Comparison of ENCODE assay signal across 8 cellular contexts in the genomic region with DNA sequence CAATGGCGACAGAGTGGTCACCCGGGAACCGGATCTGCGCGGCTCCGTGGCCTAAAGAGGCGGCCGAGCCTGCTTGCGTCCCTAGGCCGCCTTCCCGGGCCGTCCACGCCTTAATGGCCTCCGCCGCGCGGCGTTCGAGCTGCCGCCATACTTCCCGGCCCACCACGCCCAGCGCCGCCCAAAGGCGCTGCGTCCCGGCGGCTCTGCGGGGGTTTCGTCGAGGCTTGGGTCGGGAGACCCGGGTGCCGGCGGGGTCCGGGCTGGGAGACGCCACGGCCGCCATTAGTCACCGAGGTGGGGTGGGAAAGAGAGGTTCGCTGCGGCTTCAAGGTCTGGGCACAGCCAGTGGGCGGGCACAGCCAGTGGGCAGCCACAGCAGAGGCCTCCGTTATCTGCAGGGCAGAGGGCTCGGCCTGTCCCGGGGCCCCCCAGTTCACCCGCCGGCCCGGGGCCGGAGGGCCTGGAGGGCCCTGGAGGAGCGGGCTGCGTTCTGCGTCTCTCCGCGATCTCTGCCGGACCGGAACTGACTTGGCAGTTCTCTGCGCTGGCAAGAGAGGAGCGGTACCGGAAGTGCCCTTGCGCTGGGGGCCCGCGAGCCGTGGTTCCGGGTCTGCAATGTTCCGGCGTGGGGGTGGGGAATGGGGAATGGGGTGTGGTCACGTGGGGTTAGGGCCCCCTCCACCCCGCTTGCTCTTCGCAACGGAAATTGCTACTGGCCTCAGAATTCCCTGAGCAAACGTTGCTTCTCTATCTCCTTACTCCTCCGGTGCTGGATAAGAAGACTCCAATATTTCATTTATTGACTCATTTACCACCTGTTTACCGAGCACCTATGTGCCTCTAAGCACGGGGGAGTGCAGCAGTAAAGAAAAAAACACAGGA.
DNase-seq lines count a peak whose midpoint lies in the region; ATAC-seq and TF ChIP-seq lines count a peak whose summit lies in the region.

No MANE protein-coding gene starts in this region.

- H3K4me1 Mint-ChIP-seq in HFFc6 (ENCODE audit: low read depth) = peaks cover 59% of the 10 kb centered on the region

- ATAC-seq in activated naive CD4-positive, alpha-beta T cell treated with anti-CD3 and anti-CD28 coated beads, Interleukin-2, amount 50 U/mL, for 72 hours = peak; percentile 96 to 98

- no peaks in the 10 kb centered on the region; the same call in 1 of the 2 replicates for H3K27me3 ChIP-seq in SK-N-SH (ENCODE audit: insufficient read depth)
- H3K27me3 ChIP-seq in osteoblast (ENCODE audit: insufficient read depth, low read length) = peaks cover 6% of the 10 kb centered on the region
- H3K27me3 ChIP-seq in testis = no peaks in the 10 kb centered on the region

- WGBS in SK-N-SH (ENCODE audit: low lambda C conversion rate) = 5% methylated on average over 20 of the region's 75 CpGs
- 1% methylated on average over 25 to 74 of the region's 75 CpGs for WGBS in testis, 2 donors

- H3F3A ChIP-seq in SK-N-SH (replicated peaks; ENCODE audit: insufficient read depth) = peaks cover 7% of the 10 kb centered on the region

- H2AFZ ChIP-seq in SK-N-SH (ENCODE audit: low read depth) (peak overlapping the region; percentile 100), osteoblast (ENCODE audit: low read length) (peak overlapping the region; percentile 92)

- H3K9me2 ChIP-seq in SK-N-SH = no peaks in the 10 kb centered on the region

- peaks cover 33% of the 10 kb centered on the region for H3K36me3 Mint-ChIP-seq in HFFc6 (ENCODE audit: low read depth)
- H3K36me3 Mint-ChIP-seq in activated naive CD4-positive, alpha-beta T cell treated with anti-CD3 and anti-CD28 coated beads, Interleukin-2, amount 50 U/mL, for 72 hours = peaks cover 24 to 34% of the 10 kb centered on the region in 2 donors

- H3K9ac ChIP-seq in SK-N-SH = peak overlapping the region; percentile 100

- peak; percentile 69 for TF ChIP-seq POLR2A in testis (IDR thresholded peaks at IDR 0.05)

- no peak; a peak in 1 of 4 replicates for TF ChIP-seq EP300 in SK-N-SH (IDR thresholded peaks at IDR 0.05; ENCODE audit: borderline replicate concordance in 1 of 2, low read depth in 1 of 2, low read length in 1 of 2)

- POLR2A ChIA-PET in SK-N-SH (lab: Yijun Ruan, JAX) = interaction anchor here (1.0 to 1.5 kb wide), 2 partner anchors 14 to 309 kb away, joined by 3 to 6 read pairs; partner anchors contain the start of gene RBM39

- intact Hi-C loops in head of caudate nucleus (cut with DNase I) (loop anchor here (10.0 kb wide), 1 partner anchor 104 kb away; the partner anchor contains the start of gene EPB41L1), testis (cut with DNase I; ENCODE audit: low total_unique reads) (no loop called here)

- CTCF ChIA-PET in SK-N-SH (lab: Yijun Ruan, JAX) = interaction anchor here (1.8 kb wide), 1 partner anchor 58 kb away, joined by 5 read pairs; no protein-coding TSS in a partner anchor

- H3K27ac ChIP-seq in SK-N-SH (ENCODE audit: low read depth in 2 of 2, low read length in 1 of 2) = peak overlapping the region; percentile 90
- H3K27ac ChIP-seq in osteoblast (ENCODE audit: low read depth, low read length) = peak overlapping the region; percentile 94
- peak overlapping the region; percentile 98 to 99 for H3K27ac ChIP-seq in testis

- TF ChIP-seq RAD21 in SK-N-SH (IDR thresholded peaks at IDR 0.05; ENCODE audit: low read length) = no peak

- H3K4me2 ChIP-seq in SK-N-SH (peak overlapping the region; percentile 70), osteoblast (ENCODE audit: insufficient read depth, low read length) (peak overlapping the region; percentile 86)

- H3K9me3 ChIP-seq in SK-N-SH = no peaks in the 10 kb centered on the region
- no peaks in the 10 kb centered on the region for H3K9me3 ChIP-seq in osteoblast (ENCODE audit: low read depth, low read length)
- H3K9me3 ChIP-seq in testis = no peaks in the 10 kb centered on the region

- H3K9me3 Mint-ChIP-seq in HFFc6 = no peaks in the 10 kb centered on the region
- H3K9me3 Mint-ChIP-seq in activated naive CD4-positive, alpha-beta T cell treated with anti-CD3 and anti-CD28 coated beads, Interleukin-2, amount 50 U/mL, for 72 hours = no peaks in the 10 kb centered on the region

- DNase-seq in GM04504 (ENCODE audit: low read depth) = peak; percentile 60
- peak; percentile 67 for DNase-seq in HFFc6
- peak; percentile 82 for DNase-seq in NCI-H1048 (lab: John Stamatoyannopoulos, UW)
- peak; percentile 97 for DNase-seq in SK-N-SH
- peak; percentile 88 to 91 for DNase-seq in activated naive CD4-positive, alpha-beta T cell treated with anti-CD3 and anti-CD28 coated beads, Interleukin-2, amount 50 U/mL, for 72 hours (ENCODE audit: low spot score in 2 of 2)
- peak; percentile 82 to 97 (median 93) for DNase-seq in head of caudate nucleus
- peak; percentile 93 for DNase-seq in osteoblast (ENCODE audit: insufficient read length, low spot score, missing footprints)
- DNase-seq in testis = peak; percentile 93

- H3K36me3 ChIP-seq in SK-N-SH (replicated peaks in 1 of 2; ENCODE audit: control insufficient read depth in 1 of 2, insufficient read depth in 2 of 2, low read length in 1 of 2) = peaks cover 3 to 23% of the 10 kb centered on the region in 2 experiments
- peaks cover 4% of the 10 kb centered on the region for H3K36me3 ChIP-seq in osteoblast (ENCODE audit: insufficient read depth, low read length)
- no peaks in the 10 kb centered on the region for H3K36me3 ChIP-seq in testis (ENCODE audit: low read depth, missing control alignments)

- peaks cover 1% of the 10 kb centered on the region for H3K27me3 Mint-ChIP-seq in HFFc6 (ENCODE audit: insufficient read depth)

- peak overlapping the region; percentile 98 for H3K4me3 Mint-ChIP-seq in HFFc6

- H3K4me1 ChIP-seq in SK-N-SH (ENCODE audit: control insufficient read depth in 1 of 2, insufficient read depth in 2 of 2, low read depth in 1 of 2, low read length in 1 of 2) (peaks cover 6 to 8% of the 10 kb centered on the region in 2 experiments; a peak in 2 of 4 replicates), osteoblast (ENCODE audit: insufficient read depth, low read length) (peaks cover 14% of the 10 kb centered on the region), testis (peaks cover 7% of the 10 kb centered on the region)

- H4K20me1 ChIP-seq in SK-N-SH (ENCODE audit: insufficient read depth) (peaks cover 44% of the 10 kb centered on the region), osteoblast (ENCODE audit: insufficient read depth, low read length) (peaks cover 18% of the 10 kb centered on the region)

- peak overlapping the region; percentile 89 for H3K27ac Mint-ChIP-seq in HFFc6
- peak overlapping the region; percentile 97 for H3K27ac Mint-ChIP-seq in activated naive CD4-positive, alpha-beta T cell treated with anti-CD3 and anti-CD28 coated beads, Interleukin-2, amount 50 U/mL, for 72 hours

- TF ChIP-seq CTCF in HFFc6 (IDR thresholded peaks at IDR 0.05) (no peak), SK-N-SH (IDR thresholded peaks at IDR 0.05) (no peak), osteoblast (IDR thresholded peaks at IDR 0.05; ENCODE audit: extremely low read depth, low read depth, low read length) (no peak), testis (IDR thresholded peaks at IDR 0.05) (no peak)

- peaks cover 54% of the 10 kb centered on the region for H3K79me2 ChIP-seq in SK-N-SH (ENCODE audit: insufficient read depth)
- peaks cover 48% of the 10 kb centered on the region for H3K79me2 ChIP-seq in osteoblast (ENCODE audit: insufficient read depth, low read length)

- H3K4me3 ChIP-seq in SK-N-SH (ENCODE audit: low read depth in 2 of 2, low read length in 1 of 2) (peak overlapping the region; percentile 88 to 90), osteoblast (ENCODE audit: insufficient read depth, low read length) (peak overlapping the region; percentile 93), testis (peak overlapping the region; percentile 100)

TF ChIP-seq in SK-N-SH, 30 proteins besides CTCF, POLR2A, EP300 and RAD21 (continues in another document):
- TF ChIP-seq, protein P1, sequence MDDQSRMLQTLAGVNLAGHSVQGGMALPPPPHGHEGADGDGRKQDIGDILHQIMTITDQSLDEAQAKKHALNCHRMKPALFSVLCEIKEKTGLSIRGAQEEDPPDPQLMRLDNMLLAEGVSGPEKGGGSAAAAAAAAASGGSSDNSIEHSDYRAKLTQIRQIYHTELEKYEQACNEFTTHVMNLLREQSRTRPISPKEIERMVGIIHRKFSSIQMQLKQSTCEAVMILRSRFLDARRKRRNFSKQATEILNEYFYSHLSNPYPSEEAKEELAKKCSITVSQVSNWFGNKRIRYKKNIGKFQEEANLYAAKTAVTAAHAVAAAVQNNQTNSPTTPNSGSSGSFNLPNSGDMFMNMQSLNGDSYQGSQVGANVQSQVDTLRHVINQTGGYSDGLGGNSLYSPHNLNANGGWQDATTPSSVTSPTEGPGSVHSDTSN (IDR thresholded peaks at IDR 0.05) = no peak
- peak; percentile 60; the same call in 1 of the 2 replicates for TF ChIP-seq RCOR1 (IDR thresholded peaks at IDR 0.05; ENCODE audit: low read length)
- TF ChIP-seq GATA2 (CRISPR knock-in tag; IDR thresholded peaks at IDR 0.05) = no peak
- TF ChIP-seq POLR2AphosphoS5 (IDR thresholded peaks at IDR 0.05; ENCODE audit: low read depth, low read length) = peak; percentile 99
- no peak for TF ChIP-seq FOSL2 (IDR thresholded peaks at IDR 0.05; ENCODE audit: borderline replicate concordance, low read depth)
- peak; percentile 86 for TF ChIP-seq YY1 (IDR thresholded peaks at IDR 0.05; ENCODE audit: low read depth)
- TF ChIP-seq NFIC (IDR thresholded peaks at IDR 0.05; ENCODE audit: borderline replicate concordance) = peak; percentile 46; the same call in 1 of the 2 replicates
- peak; percentile 93 for TF ChIP-seq GABPA (IDR thresholded peaks at IDR 0.05; ENCODE audit: low read depth)
- no peak for TF ChIP-seq IRF3 (IDR thresholded peaks at IDR 0.05; ENCODE audit: low read depth, low read length)
- peak; percentile 76 for TF ChIP-seq MAX (IDR thresholded peaks at IDR 0.05; ENCODE audit: low read depth)
- peak; percentile 82 for TF ChIP-seq ELF1 (IDR thresholded peaks at IDR 0.05)

Comparison
In these comparisons a context has a peak if more than half of its experiments do, and no peak if none do; other contexts are left out.
1. Peak in every context shown above with its lines: DNase-seq, ATAC-seq, H3K4me3 ChIP-seq and H3K27ac ChIP-seq.